ENCODE assay signal across 1 cellular context in the genomic region with DNA sequence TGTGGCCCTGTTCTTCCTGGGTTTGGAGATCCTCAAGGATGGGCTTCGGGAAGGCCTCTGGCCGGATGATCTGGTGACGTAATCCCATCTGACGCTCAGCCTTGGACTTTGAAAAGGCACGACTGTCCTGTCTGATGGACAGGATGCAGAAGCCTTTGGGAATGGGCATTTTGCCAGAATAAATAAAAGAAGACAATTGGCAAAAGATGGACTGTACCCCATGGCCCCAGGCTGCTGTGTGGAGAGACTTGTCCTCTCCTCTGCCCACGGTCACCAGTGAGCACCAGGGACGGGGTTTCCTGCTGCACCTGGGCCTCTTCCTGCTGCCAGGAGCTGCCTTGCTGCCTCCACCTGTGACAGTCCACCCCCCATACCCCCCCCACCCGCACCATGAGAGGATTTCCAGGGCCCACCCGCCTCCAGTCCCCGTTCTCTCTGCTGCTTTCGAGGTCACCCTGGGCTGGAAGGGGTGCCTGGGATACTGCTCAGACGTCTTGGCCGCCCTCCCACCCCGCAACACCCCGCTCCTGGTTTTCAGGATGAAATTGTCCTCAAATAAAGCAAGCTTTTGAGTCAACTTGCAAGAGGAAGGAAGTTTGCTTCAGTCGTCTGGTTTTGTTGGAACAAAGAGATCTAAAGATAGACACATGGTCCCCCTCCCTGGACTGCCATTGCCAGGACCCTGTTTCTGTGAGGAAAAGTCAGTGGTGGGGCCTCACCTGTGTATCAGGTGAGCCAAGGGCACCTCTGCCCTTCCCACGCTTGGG.
TF ChIP-seq lines count a peak whose summit lies in the region.

No MANE protein-coding gene starts in this region.

TF ChIP-seq in HepG2, 621 proteins besides CTCF, POLR2A, EP300 and RAD21 (continued from another document and continues in another):
- TF ChIP-seq YEATS4 (CRISPR knock-in tag; IDR thresholded peaks at IDR 0.05; ENCODE audit: borderline replicate concordance) (peak; percentile 64; the same call in 1 of the 2 replicates), ZNF124 (CRISPR knock-in tag; IDR thresholded peaks at IDR 0.05) (peak; percentile 71; the same call in 1 of the 2 replicates), ZNF674 (CRISPR knock-in tag; IDR thresholded peaks at IDR 0.05; ENCODE audit: low read depth) (no peak), MED8 (CRISPR knock-in tag; IDR thresholded peaks at IDR 0.05; ENCODE audit: insufficient replicate concordance) (peak; percentile 68), HDAC1 (CRISPR knock-in tag; IDR thresholded peaks at IDR 0.05) (peak; percentile 89), IRX3 (CRISPR knock-in tag; IDR thresholded peaks at IDR 0.05; ENCODE audit: borderline replicate concordance, low read depth) (0 out of 2 replicates have a peak, but pooled peaks have one; percentile 44), FOXP1 (IDR thresholded peaks at IDR 0.05) (no peak), FOXP1 (CRISPR knock-in tag; IDR thresholded peaks at IDR 0.05) (peak; percentile 52; the same call in 1 of the 2 replicates), TGIF2 (CRISPR knock-in tag; IDR thresholded peaks at IDR 0.05) (peak; percentile 34; the same call in 1 of the 2 replicates), ZFX (CRISPR knock-in tag; IDR thresholded peaks at IDR 0.05; ENCODE audit: low read depth) (peak; percentile 80), SKI (IDR thresholded peaks at IDR 0.05; ENCODE audit: partially characterized antibody) (peak; percentile 49), MTA1 (CRISPR knock-in tag; IDR thresholded peaks at IDR 0.05; ENCODE audit: borderline replicate concordance) (peak; percentile 75), ZNF547 (CRISPR knock-in tag; IDR thresholded peaks at IDR 0.05) (no peak), ATF7 (IDR thresholded peaks at IDR 0.05) (peak; percentile 99), ATF7 (CRISPR knock-in tag; IDR thresholded peaks at IDR 0.05) (peak; percentile 99), MBD4 (IDR thresholded peaks at IDR 0.05; ENCODE audit: borderline replicate concordance, low read length) (no peak), PCBP1 (IDR thresholded peaks at IDR 0.05; ENCODE audit: borderline replicate concordance, low read depth, low read length) (0 out of 2 replicates have a peak, but pooled peaks have one; percentile 3), KDM1A (CRISPR knock-in tag; IDR thresholded peaks at IDR 0.05) (no peak; the same call in 1 of the 2 replicates), FOXO1 (CRISPR knock-in tag; IDR thresholded peaks at IDR 0.05) (peak; percentile 77), U2AF2 (IDR thresholded peaks at IDR 0.05; ENCODE audit: low read depth, low read length) (no peak), ZFP36L1 (CRISPR knock-in tag; IDR thresholded peaks at IDR 0.05) (peak; percentile 35; the same call in 1 of the 2 replicates), ZNF614 (CRISPR knock-in tag; IDR thresholded peaks at IDR 0.05; ENCODE audit: borderline replicate concordance) (peak; percentile 50; the same call in 1 of the 2 replicates), NPAS2 (CRISPR knock-in tag; IDR thresholded peaks at IDR 0.05; ENCODE audit: borderline replicate concordance) (no peak)
- TF ChIP-seq, protein P1, sequence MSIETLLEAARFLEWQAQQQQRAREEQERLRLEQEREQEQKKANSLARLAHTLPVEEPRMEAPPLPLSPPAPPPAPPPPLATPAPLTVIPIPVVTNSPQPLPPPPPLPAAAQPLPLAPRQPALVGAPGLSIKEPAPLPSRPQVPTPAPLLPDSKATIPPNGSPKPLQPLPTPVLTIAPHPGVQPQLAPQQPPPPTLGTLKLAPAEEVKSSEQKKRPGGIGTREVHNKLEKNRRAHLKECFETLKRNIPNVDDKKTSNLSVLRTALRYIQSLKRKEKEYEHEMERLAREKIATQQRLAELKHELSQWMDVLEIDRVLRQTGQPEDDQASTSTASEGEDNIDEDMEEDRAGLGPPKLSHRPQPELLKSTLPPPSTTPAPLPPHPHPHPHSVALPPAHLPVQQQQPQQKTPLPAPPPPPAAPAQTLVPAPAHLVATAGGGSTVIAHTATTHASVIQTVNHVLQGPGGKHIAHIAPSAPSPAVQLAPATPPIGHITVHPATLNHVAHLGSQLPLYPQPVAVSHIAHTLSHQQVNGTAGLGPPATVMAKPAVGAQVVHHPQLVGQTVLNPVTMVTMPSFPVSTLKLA (IDR thresholded peaks at IDR 0.05): no peak
- TF ChIP-seq, protein P2, sequence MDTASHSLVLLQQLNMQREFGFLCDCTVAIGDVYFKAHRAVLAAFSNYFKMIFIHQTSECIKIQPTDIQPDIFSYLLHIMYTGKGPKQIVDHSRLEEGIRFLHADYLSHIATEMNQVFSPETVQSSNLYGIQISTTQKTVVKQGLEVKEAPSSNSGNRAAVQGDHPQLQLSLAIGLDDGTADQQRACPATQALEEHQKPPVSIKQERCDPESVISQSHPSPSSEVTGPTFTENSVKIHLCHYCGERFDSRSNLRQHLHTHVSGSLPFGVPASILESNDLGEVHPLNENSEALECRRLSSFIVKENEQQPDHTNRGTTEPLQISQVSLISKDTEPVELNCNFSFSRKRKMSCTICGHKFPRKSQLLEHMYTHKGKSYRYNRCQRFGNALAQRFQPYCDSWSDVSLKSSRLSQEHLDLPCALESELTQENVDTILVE (CRISPR knock-in tag; IDR thresholded peaks at IDR 0.05): 0 out of 2 replicates have a peak, but pooled peaks have one; percentile 41
- TF ChIP-seq, protein P3, sequence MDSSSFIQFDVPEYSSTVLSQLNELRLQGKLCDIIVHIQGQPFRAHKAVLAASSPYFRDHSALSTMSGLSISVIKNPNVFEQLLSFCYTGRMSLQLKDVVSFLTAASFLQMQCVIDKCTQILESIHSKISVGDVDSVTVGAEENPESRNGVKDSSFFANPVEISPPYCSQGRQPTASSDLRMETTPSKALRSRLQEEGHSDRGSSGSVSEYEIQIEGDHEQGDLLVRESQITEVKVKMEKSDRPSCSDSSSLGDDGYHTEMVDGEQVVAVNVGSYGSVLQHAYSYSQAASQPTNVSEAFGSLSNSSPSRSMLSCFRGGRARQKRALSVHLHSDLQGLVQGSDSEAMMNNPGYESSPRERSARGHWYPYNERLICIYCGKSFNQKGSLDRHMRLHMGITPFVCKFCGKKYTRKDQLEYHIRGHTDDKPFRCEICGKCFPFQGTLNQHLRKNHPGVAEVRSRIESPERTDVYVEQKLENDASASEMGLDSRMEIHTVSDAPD (CRISPR knock-in tag; IDR thresholded peaks at IDR 0.05): peak; percentile 89
- TF ChIP-seq, protein P4, sequence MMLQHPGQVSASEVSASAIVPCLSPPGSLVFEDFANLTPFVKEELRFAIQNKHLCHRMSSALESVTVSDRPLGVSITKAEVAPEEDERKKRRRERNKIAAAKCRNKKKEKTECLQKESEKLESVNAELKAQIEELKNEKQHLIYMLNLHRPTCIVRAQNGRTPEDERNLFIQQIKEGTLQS (CRISPR knock-in tag; IDR thresholded peaks at IDR 0.05): peak; percentile 90
- TF ChIP-seq, protein P5, sequence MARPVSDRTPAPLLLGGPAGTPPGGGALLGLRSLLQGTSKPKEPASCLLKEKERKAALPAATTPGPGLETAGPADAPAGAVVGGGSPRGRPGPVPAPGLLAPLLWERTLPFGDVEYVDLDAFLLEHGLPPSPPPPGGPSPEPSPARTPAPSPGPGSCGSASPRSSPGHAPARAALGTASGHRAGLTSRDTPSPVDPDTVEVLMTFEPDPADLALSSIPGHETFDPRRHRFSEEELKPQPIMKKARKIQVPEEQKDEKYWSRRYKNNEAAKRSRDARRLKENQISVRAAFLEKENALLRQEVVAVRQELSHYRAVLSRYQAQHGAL (CRISPR knock-in tag; IDR thresholded peaks at IDR 0.05; ENCODE audit: not compliant biosample characterization): no peak
- TF ChIP-seq, protein P6, sequence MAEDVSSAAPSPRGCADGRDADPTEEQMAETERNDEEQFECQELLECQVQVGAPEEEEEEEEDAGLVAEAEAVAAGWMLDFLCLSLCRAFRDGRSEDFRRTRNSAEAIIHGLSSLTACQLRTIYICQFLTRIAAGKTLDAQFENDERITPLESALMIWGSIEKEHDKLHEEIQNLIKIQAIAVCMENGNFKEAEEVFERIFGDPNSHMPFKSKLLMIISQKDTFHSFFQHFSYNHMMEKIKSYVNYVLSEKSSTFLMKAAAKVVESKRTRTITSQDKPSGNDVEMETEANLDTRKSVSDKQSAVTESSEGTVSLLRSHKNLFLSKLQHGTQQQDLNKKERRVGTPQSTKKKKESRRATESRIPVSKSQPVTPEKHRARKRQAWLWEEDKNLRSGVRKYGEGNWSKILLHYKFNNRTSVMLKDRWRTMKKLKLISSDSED (CRISPR knock-in tag; IDR thresholded peaks at IDR 0.05): no peak
- TF ChIP-seq, protein P7, sequence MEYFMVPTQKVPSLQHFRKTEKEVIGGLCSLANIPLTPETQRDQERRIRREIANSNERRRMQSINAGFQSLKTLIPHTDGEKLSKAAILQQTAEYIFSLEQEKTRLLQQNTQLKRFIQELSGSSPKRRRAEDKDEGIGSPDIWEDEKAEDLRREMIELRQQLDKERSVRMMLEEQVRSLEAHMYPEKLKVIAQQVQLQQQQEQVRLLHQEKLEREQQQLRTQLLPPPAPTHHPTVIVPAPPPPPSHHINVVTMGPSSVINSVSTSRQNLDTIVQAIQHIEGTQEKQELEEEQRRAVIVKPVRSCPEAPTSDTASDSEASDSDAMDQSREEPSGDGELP (IDR thresholded peaks at IDR 0.05; ENCODE audit: borderline replicate concordance, low read depth): peak; percentile 59; the same call in 1 of the 2 replicates
- TF ChIP-seq, protein P8, sequence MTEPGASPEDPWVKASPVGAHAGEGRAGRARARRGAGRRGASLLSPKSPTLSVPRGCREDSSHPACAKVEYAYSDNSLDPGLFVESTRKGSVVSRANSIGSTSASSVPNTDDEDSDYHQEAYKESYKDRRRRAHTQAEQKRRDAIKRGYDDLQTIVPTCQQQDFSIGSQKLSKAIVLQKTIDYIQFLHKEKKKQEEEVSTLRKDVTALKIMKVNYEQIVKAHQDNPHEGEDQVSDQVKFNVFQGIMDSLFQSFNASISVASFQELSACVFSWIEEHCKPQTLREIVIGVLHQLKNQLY (CRISPR knock-in tag; IDR thresholded peaks at IDR 0.05): peak; percentile 98
- TF ChIP-seq, protein P9, sequence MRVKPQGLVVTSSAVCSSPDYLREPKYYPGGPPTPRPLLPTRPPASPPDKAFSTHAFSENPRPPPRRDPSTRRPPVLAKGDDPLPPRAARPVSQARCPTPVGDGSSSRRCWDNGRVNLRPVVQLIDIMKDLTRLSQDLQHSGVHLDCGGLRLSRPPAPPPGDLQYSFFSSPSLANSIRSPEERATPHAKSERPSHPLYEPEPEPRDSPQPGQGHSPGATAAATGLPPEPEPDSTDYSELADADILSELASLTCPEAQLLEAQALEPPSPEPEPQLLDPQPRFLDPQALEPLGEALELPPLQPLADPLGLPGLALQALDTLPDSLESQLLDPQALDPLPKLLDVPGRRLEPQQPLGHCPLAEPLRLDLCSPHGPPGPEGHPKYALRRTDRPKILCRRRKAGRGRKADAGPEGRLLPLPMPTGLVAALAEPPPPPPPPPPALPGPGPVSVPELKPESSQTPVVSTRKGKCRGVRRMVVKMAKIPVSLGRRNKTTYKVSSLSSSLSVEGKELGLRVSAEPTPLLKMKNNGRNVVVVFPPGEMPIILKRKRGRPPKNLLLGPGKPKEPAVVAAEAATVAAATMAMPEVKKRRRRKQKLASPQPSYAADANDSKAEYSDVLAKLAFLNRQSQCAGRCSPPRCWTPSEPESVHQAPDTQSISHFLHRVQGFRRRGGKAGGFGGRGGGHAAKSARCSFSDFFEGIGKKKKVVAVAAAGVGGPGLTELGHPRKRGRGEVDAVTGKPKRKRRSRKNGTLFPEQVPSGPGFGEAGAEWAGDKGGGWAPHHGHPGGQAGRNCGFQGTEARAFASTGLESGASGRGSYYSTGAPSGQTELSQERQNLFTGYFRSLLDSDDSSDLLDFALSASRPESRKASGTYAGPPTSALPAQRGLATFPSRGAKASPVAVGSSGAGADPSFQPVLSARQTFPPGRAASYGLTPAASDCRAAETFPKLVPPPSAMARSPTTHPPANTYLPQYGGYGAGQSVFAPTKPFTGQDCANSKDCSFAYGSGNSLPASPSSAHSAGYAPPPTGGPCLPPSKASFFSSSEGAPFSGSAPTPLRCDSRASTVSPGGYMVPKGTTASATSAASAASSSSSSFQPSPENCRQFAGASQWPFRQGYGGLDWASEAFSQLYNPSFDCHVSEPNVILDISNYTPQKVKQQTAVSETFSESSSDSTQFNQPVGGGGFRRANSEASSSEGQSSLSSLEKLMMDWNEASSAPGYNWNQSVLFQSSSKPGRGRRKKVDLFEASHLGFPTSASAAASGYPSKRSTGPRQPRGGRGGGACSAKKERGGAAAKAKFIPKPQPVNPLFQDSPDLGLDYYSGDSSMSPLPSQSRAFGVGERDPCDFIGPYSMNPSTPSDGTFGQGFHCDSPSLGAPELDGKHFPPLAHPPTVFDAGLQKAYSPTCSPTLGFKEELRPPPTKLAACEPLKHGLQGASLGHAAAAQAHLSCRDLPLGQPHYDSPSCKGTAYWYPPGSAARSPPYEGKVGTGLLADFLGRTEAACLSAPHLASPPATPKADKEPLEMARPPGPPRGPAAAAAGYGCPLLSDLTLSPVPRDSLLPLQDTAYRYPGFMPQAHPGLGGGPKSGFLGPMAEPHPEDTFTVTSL (CRISPR knock-in tag; IDR thresholded peaks at IDR 0.05; ENCODE audit: borderline replicate concordance): peak; percentile 85
- TF ChIP-seq, protein P10, sequence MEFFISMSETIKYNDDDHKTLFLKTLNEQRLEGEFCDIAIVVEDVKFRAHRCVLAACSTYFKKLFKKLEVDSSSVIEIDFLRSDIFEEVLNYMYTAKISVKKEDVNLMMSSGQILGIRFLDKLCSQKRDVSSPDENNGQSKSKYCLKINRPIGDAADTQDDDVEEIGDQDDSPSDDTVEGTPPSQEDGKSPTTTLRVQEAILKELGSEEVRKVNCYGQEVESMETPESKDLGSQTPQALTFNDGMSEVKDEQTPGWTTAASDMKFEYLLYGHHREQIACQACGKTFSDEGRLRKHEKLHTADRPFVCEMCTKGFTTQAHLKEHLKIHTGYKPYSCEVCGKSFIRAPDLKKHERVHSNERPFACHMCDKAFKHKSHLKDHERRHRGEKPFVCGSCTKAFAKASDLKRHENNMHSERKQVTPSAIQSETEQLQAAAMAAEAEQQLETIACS (CRISPR knock-in tag; IDR thresholded peaks at IDR 0.05): no peak
- TF ChIP-seq, protein P11, sequence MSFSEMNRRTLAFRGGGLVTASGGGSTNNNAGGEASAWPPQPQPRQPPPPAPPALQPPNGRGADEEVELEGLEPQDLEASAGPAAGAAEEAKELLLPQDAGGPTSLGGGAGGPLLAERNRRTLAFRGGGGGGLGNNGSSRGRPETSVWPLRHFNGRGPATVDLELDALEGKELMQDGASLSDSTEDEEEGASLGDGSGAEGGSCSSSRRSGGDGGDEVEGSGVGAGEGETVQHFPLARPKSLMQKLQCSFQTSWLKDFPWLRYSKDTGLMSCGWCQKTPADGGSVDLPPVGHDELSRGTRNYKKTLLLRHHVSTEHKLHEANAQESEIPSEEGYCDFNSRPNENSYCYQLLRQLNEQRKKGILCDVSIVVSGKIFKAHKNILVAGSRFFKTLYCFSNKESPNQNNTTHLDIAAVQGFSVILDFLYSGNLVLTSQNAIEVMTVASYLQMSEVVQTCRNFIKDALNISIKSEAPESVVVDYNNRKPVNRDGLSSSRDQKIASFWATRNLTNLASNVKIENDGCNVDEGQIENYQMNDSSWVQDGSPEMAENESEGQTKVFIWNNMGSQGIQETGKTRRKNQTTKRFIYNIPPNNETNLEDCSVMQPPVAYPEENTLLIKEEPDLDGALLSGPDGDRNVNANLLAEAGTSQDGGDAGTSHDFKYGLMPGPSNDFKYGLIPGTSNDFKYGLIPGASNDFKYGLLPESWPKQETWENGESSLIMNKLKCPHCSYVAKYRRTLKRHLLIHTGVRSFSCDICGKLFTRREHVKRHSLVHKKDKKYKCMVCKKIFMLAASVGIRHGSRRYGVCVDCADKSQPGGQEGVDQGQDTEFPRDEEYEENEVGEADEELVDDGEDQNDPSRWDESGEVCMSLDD (CRISPR knock-in tag; IDR thresholded peaks at IDR 0.05; ENCODE audit: borderline replicate concordance): no peak
